ENCODE assay signal across 1 cellular context in genomic region chr12:111840831-111841230, GRCh38.
TF ChIP-seq lines count a peak whose summit lies in the region.

No MANE protein-coding gene starts in this region.

TF ChIP-seq in K562, 482 proteins besides CTCF, POLR2A, EP300 and RAD21 (continued from another document and continues in another):
- TF ChIP-seq ZBTB40 (IDR thresholded peaks at IDR 0.05) (peak; percentile 35; the same call in 1 of the 2 replicates), ZBTB40 (CRISPR knock-in tag; IDR thresholded peaks at IDR 0.05) (no peak), TEAD2 (tag; IDR thresholded peaks at IDR 0.05) (no peak), PTTG1 (tag; IDR thresholded peaks at IDR 0.05; ENCODE audit: low read depth) (no peak), ZBTB34 (CRISPR knock-in tag; IDR thresholded peaks at IDR 0.05) (no peak), SMARCA4 (IDR thresholded peaks at IDR 0.05) (0 out of 2 replicates have a peak, but pooled peaks have one; percentile 28), USF1 (CRISPR knock-in tag; IDR thresholded peaks at IDR 0.05) (no peak), NKRF (IDR thresholded peaks at IDR 0.05; ENCODE audit: borderline replicate concordance) (0 out of 2 replicates have a peak, but pooled peaks have one; percentile 12), PREB (CRISPR knock-in tag; IDR thresholded peaks at IDR 0.05) (no peak), CXXC5 (CRISPR knock-in tag; IDR thresholded peaks at IDR 0.05) (peak; percentile 36; the same call in 1 of the 2 replicates), SMARCB1 (IDR thresholded peaks at IDR 0.05; ENCODE audit: insufficient read length, low read depth) (no peak), ATF3 (IDR thresholded peaks at IDR 0.05) (no peak), ATF3 (CRISPR knock-in tag; conservative IDR thresholded peaks at IDR 0.05) (no peak), ELF4 (CRISPR knock-in tag; IDR thresholded peaks at IDR 0.05) (no peak), CEBPB (tag; IDR thresholded peaks at IDR 0.05) (peak; percentile 42), NELFE (IDR thresholded peaks at IDR 0.05; ENCODE audit: insufficient read depth, insufficient read length) (no peak), MEF2A (IDR thresholded peaks at IDR 0.05; ENCODE audit: control insufficient read depth, low read depth, low read length) (no peak), ZNF395 (CRISPR knock-in tag; IDR thresholded peaks at IDR 0.05) (no peak), MTA2 (IDR thresholded peaks at IDR 0.05; ENCODE audit: low read depth) (0 out of 2 replicates have a peak, but pooled peaks have one; percentile 4), DACH1 (IDR thresholded peaks at IDR 0.05; ENCODE audit: partially characterized antibody) (no peak), ZFP30 (CRISPR knock-in tag; IDR thresholded peaks at IDR 0.05; ENCODE audit: borderline replicate concordance) (no peak), ZNF398 (CRISPR knock-in tag; IDR thresholded peaks at IDR 0.05) (no peak), E2F8 (IDR thresholded peaks at IDR 0.05; ENCODE audit: low read depth, partially characterized antibody) (peak; percentile 11), ARHGAP35 (IDR thresholded peaks at IDR 0.05; ENCODE audit: partially characterized antibody) (no peak), E2F4 (CRISPR knock-in tag; IDR thresholded peaks at IDR 0.05; ENCODE audit: low read depth) (no peak), RFX5 (IDR thresholded peaks at IDR 0.05; ENCODE audit: low read depth, low read length) (no peak), RBM22 (IDR thresholded peaks at IDR 0.05; ENCODE audit: low read depth, low read length, poor library complexity, severe bottlenecking) (no peak)
